Comparison of ENCODE assay signal across 28 cellular contexts in the genomic region with DNA sequence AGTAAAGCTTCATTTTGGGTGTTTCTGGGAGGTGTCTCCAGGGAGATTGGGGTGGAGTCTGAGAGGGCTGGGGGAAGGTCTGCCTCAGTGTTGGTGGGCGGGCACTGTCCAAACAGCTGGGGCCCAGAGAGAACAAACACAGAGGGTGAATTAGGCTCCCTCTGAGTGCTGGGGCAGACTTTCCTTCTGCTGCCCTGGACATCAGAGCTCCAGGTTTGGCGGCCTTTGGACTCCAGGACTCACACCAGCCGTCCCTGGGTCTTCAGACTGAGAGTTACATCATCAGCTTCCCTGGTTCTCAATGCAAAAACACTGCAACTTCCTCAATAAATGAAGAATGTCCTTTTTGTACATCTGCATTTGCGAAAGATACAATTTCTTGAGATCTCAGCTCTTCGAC.
"Had no signal": no experiment of that assay in that cellular context is flagged by ENCODE, and none has a peak within 500 bp of the region (broad histone marks: within the 10 kb centered on the region; RNA-seq: fewer than 3 reads in every experiment).

No MANE protein-coding gene starts in this region.

- H3K27ac Mint-ChIP-seq: dendritic cell treated with granulocyte-macrophage colony-stimulating factor and Interleukin-4, amounts not matched to agents 40 ng/mL and 50 ng/mL, for 4 days; endodermal cell; memory B cell; naive thymus-derived CD4-positive, alpha-beta T cell; nephron; stimulated activated memory B cell treated with anti-CD40 and anti-IgM and Interleukin-4, amounts not matched to agents 10 μg/mL and 1 μg/mL and 100 μg/mL, for 72 hours had no signal

- H3K4me1 ChIP-seq: esophagus muscularis mucosa, foreskin keratinocyte, prostate gland, right atrium auricular region, spleen, testis, tibial nerve, upper lobe of right lung, uterus had no signal

- H3K4me3 Mint-ChIP-seq: dendritic cell treated with granulocyte-macrophage colony-stimulating factor and Interleukin-4, amounts not matched to agents 40 ng/mL and 50 ng/mL, for 4 days; endodermal cell; memory B cell; naive thymus-derived CD4-positive, alpha-beta T cell; nephron; stimulated activated memory B cell treated with anti-CD40 and anti-IgM and Interleukin-4, amounts not matched to agents 10 μg/mL and 1 μg/mL and 100 μg/mL, for 72 hours had no signal

- H3K9me3 ChIP-seq: prostate gland, right atrium auricular region, testis, upper lobe of right lung, uterus had no signal

- DNase-seq: effector CD8-positive, alpha-beta T cell; endodermal cell; foreskin keratinocyte; glutamatergic neuron; mucosa of descending colon; naive thymus-derived CD4-positive, alpha-beta T cell; nucleus accumbens; spleen; stimulated activated CD4-positive, alpha-beta T cell treated with anti-CD3 and anti-CD28 coated beads, Interleukin-4, amount 100 ng/mL, for 4 hours; stimulated activated naive CD8-positive, alpha-beta T cell treated with anti-CD3 and anti-CD28 coated beads, Interleukin-15, Interleukin-2, amounts not matched to agents 100 U/mL and 50 U/mL, for 24 hours; substantia nigra; testis; upper lobe of right lung; uterus had no signal

- H3K4me1 Mint-ChIP-seq: endodermal cell; naive thymus-derived CD4-positive, alpha-beta T cell; nephron; stimulated activated memory B cell treated with anti-CD40 and anti-IgM and Interleukin-4, amounts not matched to agents 10 μg/mL and 1 μg/mL and 100 μg/mL, for 72 hours had no signal

- H3K27me3 ChIP-seq: foreskin keratinocyte, right atrium auricular region, spleen, testis, tibial nerve, upper lobe of right lung, uterus had no signal

- ATAC-seq: foreskin keratinocyte; left lobe of liver; mucosa of descending colon; naive thymus-derived CD4-positive, alpha-beta T cell; stimulated activated memory B cell treated with anti-CD40 and anti-IgM and Interleukin-4, amounts not matched to agents 10 μg/mL and 1 μg/mL and 100 μg/mL, for 72 hours; stimulated activated naive CD8-positive, alpha-beta T cell treated with anti-CD3 and anti-CD28 coated beads, Interleukin-15, Interleukin-2, amounts not matched to agents 100 U/mL and 50 U/mL, for 24 hours; upper lobe of right lung had no signal

- H3K36me3 Mint-ChIP-seq: stimulated activated memory B cell treated with anti-CD40 and anti-IgM and Interleukin-4, amounts not matched to agents 10 μg/mL and 1 μg/mL and 100 μg/mL, for 72 hours had no signal

- H3K4me3 ChIP-seq: esophagus muscularis mucosa, lung, mucosa of descending colon, prostate gland, right atrium auricular region, skin epidermis, spleen, testis, tibial nerve, upper lobe of right lung, uterus had no signal

- H3K36me3 ChIP-seq: esophagus muscularis mucosa, prostate gland, right atrium auricular region, spleen, tibial nerve, upper lobe of right lung, uterus had no signal

- H3K27ac ChIP-seq: esophagus muscularis mucosa, foreskin keratinocyte, prostate gland, right atrium auricular region, skin epidermis, spleen, testis, tibial nerve, upper lobe of right lung, uterus had no signal

- FAIRE-seq: colon, endothelial cell of umbilical vein, keratinocyte had no signal

- H3K27me3 Mint-ChIP-seq: dendritic cell treated with granulocyte-macrophage colony-stimulating factor and Interleukin-4, amounts not matched to agents 40 ng/mL and 50 ng/mL, for 4 days; stimulated activated memory B cell treated with anti-CD40 and anti-IgM and Interleukin-4, amounts not matched to agents 10 μg/mL and 1 μg/mL and 100 μg/mL, for 72 hours had no signal
